2 cellular contexts compared by ENCODE assay signal in the genomic region with DNA sequence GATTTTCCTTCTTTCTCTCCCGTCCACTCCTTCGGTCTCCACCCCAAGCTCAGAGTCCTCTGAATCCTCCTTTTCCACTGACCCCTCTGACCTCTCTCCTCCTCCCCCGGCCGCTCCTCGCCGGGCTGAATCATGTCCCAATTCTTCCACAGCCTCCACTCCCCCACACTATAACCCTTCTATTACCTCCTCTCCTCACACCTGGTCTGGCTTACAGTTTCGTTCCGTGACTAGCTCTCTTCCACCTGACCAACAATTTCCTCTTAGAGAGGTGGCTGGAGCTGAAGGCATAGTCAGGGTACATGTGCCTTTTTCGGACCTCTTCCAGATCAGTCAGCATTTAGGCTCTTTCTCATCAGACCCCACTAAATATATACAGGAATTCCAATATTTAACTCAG. TPM values are rescaled to one million over a fixed set of nuclear protein-coding genes. Genes with fewer than 3 reads are reported as not detected.
"Had no signal": no experiment of that assay in that cellular context is flagged by ENCODE, and none has a peak within 500 bp of the region (broad histone marks: within the 10 kb centered on the region; RNA-seq: fewer than 3 reads in every experiment).

No MANE protein-coding gene starts in this region.

RNA-seq across cellular contexts. Expression of a gene that starts 34.2 kb away (rescaled TPM):
- total RNA-seq: mammary epithelial cell, myocyte had no signal
